Comparison of ENCODE assay signal across 13 cellular contexts in genomic region chr12:130163461-130164215, GRCh38. TPM values are rescaled to one million over a fixed set of nuclear protein-coding genes. Genes with fewer than 3 reads are reported as not detected.
A peak's percentile ranks its signal among the peaks of the same experiment; 100 is the strongest.
DNase-seq lines count a peak whose midpoint lies in the region; ATAC-seq and TF ChIP-seq lines count a peak whose summit lies in the region.
"Had no signal": no experiment of that assay in that cellular context is flagged by ENCODE, and none has a peak within 500 bp of the region (broad histone marks: within the 10 kb centered on the region; RNA-seq: fewer than 3 reads in every experiment).

No MANE protein-coding gene starts in this region.

- H3K36me3 ChIP-seq in naive thymus-derived CD4-positive, alpha-beta T cell (ENCODE audit: control insufficient read depth in 2 of 3, insufficient read depth in 3 of 3, low read length in 3 of 3): no peaks in the 10 kb centered on the region
- H3K36me3 ChIP-seq in suprapubic skin: no peaks in the 10 kb centered on the region
- H3K36me3 ChIP-seq: heart right ventricle, left lung had no signal

- H3K4me3 Mint-ChIP-seq in activated naive CD8-positive, alpha-beta T cell treated with anti-CD3 and anti-CD28 coated beads, Interleukin-2, amount 10 ng/mL, durations not matched to agents 7 days and 5 days: peak overlapping the region; percentile 22
- no peak overlapping the region for H3K4me3 Mint-ChIP-seq in activated naive CD8-positive, alpha-beta T cell treated with anti-CD3 and anti-CD28 coated beads for 36 hours
- peak overlapping the region; percentile 18 to 84 (median 58) for H3K4me3 Mint-ChIP-seq in naive thymus-derived CD4-positive, alpha-beta T cell

- H3K4me3 ChIP-seq in coronary artery: peak overlapping the region; percentile 69
- no peak overlapping the region for H3K4me3 ChIP-seq in naive thymus-derived CD4-positive, alpha-beta T cell (ENCODE audit: low read length)
- H3K4me3 ChIP-seq in suprapubic skin: peak overlapping the region; percentile 58

- intact Hi-C loops in naive thymus-derived CD4-positive, alpha-beta T cell (cut with micrococcal nuclease): no loop called here

- CTCF ChIA-PET in naive thymus-derived CD4-positive, alpha-beta T cell (lab: Charles Lee): no interaction called here

- no peak for TF ChIP-seq POLR2A in suprapubic skin (IDR thresholded peaks at IDR 0.05)

- H3K4me1 ChIP-seq in naive thymus-derived CD4-positive, alpha-beta T cell (ENCODE audit: control insufficient read depth in 2 of 2, insufficient read depth in 2 of 2, low read length in 2 of 2): no peaks in the 10 kb centered on the region
- H3K4me1 ChIP-seq in suprapubic skin: peaks cover 44% of the 10 kb centered on the region

- peaks cover 0 to 6% of the 10 kb centered on the region in 2 donors for H3K27me3 ChIP-seq in naive thymus-derived CD4-positive, alpha-beta T cell (ENCODE audit: control insufficient read depth in 2 of 2, insufficient read depth in 2 of 2, low read length in 2 of 2)
- peaks cover 50% of the 10 kb centered on the region for H3K27me3 ChIP-seq in suprapubic skin

- H3K27me3 Mint-ChIP-seq in activated naive CD8-positive, alpha-beta T cell treated with anti-CD3 and anti-CD28 coated beads, Interleukin-2, amount 10 ng/mL, durations not matched to agents 7 days and 5 days: peaks cover 28% of the 10 kb centered on the region
- H3K27me3 Mint-ChIP-seq in activated naive CD8-positive, alpha-beta T cell treated with anti-CD3 and anti-CD28 coated beads for 36 hours: peaks cover 54% of the 10 kb centered on the region
- H3K27me3 Mint-ChIP-seq in naive thymus-derived CD4-positive, alpha-beta T cell: peaks cover 50 to 56% (median 52%) of the 10 kb centered on the region in 5 donors

- DNase-seq in activated naive CD8-positive, alpha-beta T cell treated with anti-CD3 and anti-CD28 coated beads, Interleukin-2, amount 10 ng/mL, durations not matched to agents 7 days and 5 days: no peak
- DNase-seq in activated naive CD8-positive, alpha-beta T cell treated with anti-CD3 and anti-CD28 coated beads for 36 hours: no peak
- no peak for DNase-seq in coronary artery (ENCODE audit: low spot score)
- DNase-seq in naive thymus-derived CD4-positive, alpha-beta T cell: no peak
- DNase-seq in suprapubic skin (ENCODE audit: low spot score in 2 of 2): peak in 1 of 2 donors; percentile 77
- DNase-seq in H4 (ENCODE audit: low spot score): no peak
- DNase-seq in globus pallidus (ENCODE audit: low spot score): no peak
- DNase-seq: heart right ventricle, naive B cell, NCI-H1092, SHP77 treated with DMSO at 0.1 percent for 48 hours had no signal

- POLR2A ChIA-PET in activated naive CD8-positive, alpha-beta T cell treated with anti-CD3 and anti-CD28 coated beads, Interleukin-2, amount 10 ng/mL, durations not matched to agents 7 days and 5 days (lab: Charles Lee): no interaction called here
- POLR2A ChIA-PET in naive thymus-derived CD4-positive, alpha-beta T cell (lab: Charles Lee): no interaction called here

- H3K27ac Mint-ChIP-seq in activated naive CD8-positive, alpha-beta T cell treated with anti-CD3 and anti-CD28 coated beads, Interleukin-2, amount 10 ng/mL, durations not matched to agents 7 days and 5 days: peak overlapping the region; percentile 65
- no peak overlapping the region for H3K27ac Mint-ChIP-seq in activated naive CD8-positive, alpha-beta T cell treated with anti-CD3 and anti-CD28 coated beads for 36 hours
- H3K27ac Mint-ChIP-seq in naive thymus-derived CD4-positive, alpha-beta T cell: peak overlapping the region in 1 of 9 donors; percentile 71

- TF ChIP-seq CTCF in coronary artery (IDR thresholded peaks at IDR 0.05) (no peak), suprapubic skin (IDR thresholded peaks at IDR 0.05) (no peak)

- peaks cover 3% of the 10 kb centered on the region for H3K36me3 Mint-ChIP-seq in activated naive CD8-positive, alpha-beta T cell treated with anti-CD3 and anti-CD28 coated beads, Interleukin-2, amount 10 ng/mL, durations not matched to agents 7 days and 5 days
- H3K36me3 Mint-ChIP-seq in activated naive CD8-positive, alpha-beta T cell treated with anti-CD3 and anti-CD28 coated beads for 36 hours: no peaks in the 10 kb centered on the region
- H3K36me3 Mint-ChIP-seq in naive thymus-derived CD4-positive, alpha-beta T cell: peaks cover 0 to 2% (median 0%) of the 10 kb centered on the region in 5 donors

- H3K4me1 Mint-ChIP-seq in activated naive CD8-positive, alpha-beta T cell treated with anti-CD3 and anti-CD28 coated beads, Interleukin-2, amount 10 ng/mL, durations not matched to agents 7 days and 5 days: peaks cover 4% of the 10 kb centered on the region
- no peaks in the 10 kb centered on the region for H3K4me1 Mint-ChIP-seq in activated naive CD8-positive, alpha-beta T cell treated with anti-CD3 and anti-CD28 coated beads for 36 hours
- H3K4me1 Mint-ChIP-seq in naive thymus-derived CD4-positive, alpha-beta T cell: peaks cover 2 to 10% (median 5%) of the 10 kb centered on the region in 7 donors

- H3K9me3 ChIP-seq in naive thymus-derived CD4-positive, alpha-beta T cell (ENCODE audit: control insufficient read depth in 2 of 3, low read length in 3 of 3): no peaks in the 10 kb centered on the region
- H3K9me3 ChIP-seq in suprapubic skin: no peaks in the 10 kb centered on the region
- H3K9me3 ChIP-seq: heart right ventricle, left lung had no signal

- WGBS in suprapubic skin: 63% methylated on average over 57 of the region's 71 CpGs

- no peak for ATAC-seq in activated naive CD8-positive, alpha-beta T cell treated with anti-CD3 and anti-CD28 coated beads, Interleukin-2, amount 10 ng/mL, durations not matched to agents 7 days and 5 days (ENCODE audit: low read depth)
- no peak for ATAC-seq in naive thymus-derived CD4-positive, alpha-beta T cell
- no peak for ATAC-seq in HG02759 (IDR thresholded peaks at IDR 0.05; ENCODE audit: unreplicated experiment)
- ATAC-seq: left lung had no signal

- H3K9me3 Mint-ChIP-seq in activated naive CD8-positive, alpha-beta T cell treated with anti-CD3 and anti-CD28 coated beads, Interleukin-2, amount 10 ng/mL, durations not matched to agents 7 days and 5 days: peaks cover 2% of the 10 kb centered on the region
- no peaks in the 10 kb centered on the region for H3K9me3 Mint-ChIP-seq in activated naive CD8-positive, alpha-beta T cell treated with anti-CD3 and anti-CD28 coated beads for 36 hours
- peaks cover 0 to 2% (median 0%) of the 10 kb centered on the region in 11 donors for H3K9me3 Mint-ChIP-seq in naive thymus-derived CD4-positive, alpha-beta T cell

- H3K27ac ChIP-seq in coronary artery: no peak overlapping the region
- no peak overlapping the region for H3K27ac ChIP-seq in naive thymus-derived CD4-positive, alpha-beta T cell (ENCODE audit: low read depth, low read length)
- no peak overlapping the region for H3K27ac ChIP-seq in suprapubic skin
- H3K27ac ChIP-seq: heart right ventricle, left lung had no signal

- no peak for TF ChIP-seq EP300 in suprapubic skin (IDR thresholded peaks at IDR 0.05)

RNA-seq across cellular contexts. Expression of gene FZD10, which starts 1.4 kb away (rescaled TPM):
- total RNA-seq in activated naive CD8-positive, alpha-beta T cell treated with anti-CD3 and anti-CD28 coated beads, Interleukin-2, amount 10 ng/mL, durations not matched to agents 7 days and 5 days: not detected
- not detected for total RNA-seq in activated naive CD8-positive, alpha-beta T cell treated with anti-CD3 and anti-CD28 coated beads for 36 hours
- not detected for total RNA-seq in naive thymus-derived CD4-positive, alpha-beta T cell
- polyA plus RNA-seq in naive thymus-derived CD4-positive, alpha-beta T cell: not detected
- 10 to 100 TPM; 11.7 to 20.7 (median 15.5) TPM for total RNA-seq in suprapubic skin
- total RNA-seq in H4 (2014; rRNA removed; shearing (Covaris generic)): 0.04 and 0.19 TPM in 2 replicates

Comparison
In these comparisons a context has a peak if more than half of its experiments do, and no peak if none do; other contexts are left out.
1. RNA of gene FZD10, which starts 1.4 kb away (total RNA-seq): 11.7 to 20.7 TPM in suprapubic skin; 0.04 to 0.19 TPM in H4, not detected in activated naive CD8-positive, alpha-beta T cell treated with anti-CD3 and anti-CD28 coated beads, Interleukin-2, amount 10 ng/mL, durations not matched to agents 7 days and 5 days, not detected in activated naive CD8-positive, alpha-beta T cell treated with anti-CD3 and anti-CD28 coated beads for 36 hours and not detected in naive thymus-derived CD4-positive, alpha-beta T cell; every median in the first group is over 10 times any median in the second.